ENCODE assay signal across 7 cellular contexts in genomic region chr1:224029286-224030025, GRCh38.
DNase-seq lines count a peak whose midpoint lies in the region; ATAC-seq and TF ChIP-seq lines count a peak whose summit lies in the region.
"Not testable (repeated sequence)": the region's sequence is repeated elsewhere in the genome, so short reads cannot be mapped to it uniquely, and the experiment has no call there.

No MANE protein-coding gene starts in this region.

- H3K4me1 ChIP-seq in OCI-LY3 (ENCODE audit: low read length) = not testable (repeated sequence)

- not testable (repeated sequence) for H3K79me2 ChIP-seq in OCI-LY3 (ENCODE audit: low read length)

- H3K4me3 ChIP-seq in OCI-LY3 (ENCODE audit: low read length); kidney epithelial cell (ENCODE audit: low read depth, low read length): not testable (repeated sequence)

- not testable (repeated sequence) for H3K36me3 ChIP-seq in OCI-LY3 (replicated peaks; ENCODE audit: low read depth, low read length); kidney epithelial cell (ENCODE audit: control insufficient read depth, insufficient read depth, low read length)

- not testable (repeated sequence) for H3K9me3 ChIP-seq in OCI-LY3 (ENCODE audit: insufficient read depth, low read length)

- not testable (repeated sequence) for H2AFZ ChIP-seq in OCI-LY3 (ENCODE audit: low read depth, low read length)

- TF ChIP-seq CTCF in OCI-LY3 (IDR thresholded peaks at IDR 0.05; ENCODE audit: low read depth, low read length); kidney epithelial cell (IDR thresholded peaks at IDR 0.05; ENCODE audit: insufficient read depth, low read length, poor library complexity, severe bottlenecking): not testable (repeated sequence)

- H4K20me1 ChIP-seq in OCI-LY3 (ENCODE audit: insufficient read depth, low read length) = not testable (repeated sequence)

- ATAC-seq in GM18520 (IDR thresholded peaks at IDR 0.05; ENCODE audit: unreplicated experiment) = peak; percentile 72
- peak; percentile 71 for ATAC-seq in GM19455 (IDR thresholded peaks at IDR 0.05; ENCODE audit: unreplicated experiment)
- ATAC-seq in GM21825 (IDR thresholded peaks at IDR 0.05; ENCODE audit: unreplicated experiment) = peak; percentile 92
- peak; percentile 84 for ATAC-seq in HG02973 (IDR thresholded peaks at IDR 0.05; ENCODE audit: unreplicated experiment)
- ATAC-seq in HG03378 (IDR thresholded peaks at IDR 0.05; ENCODE audit: unreplicated experiment) = peak; percentile 82

- peak overlapping the region; percentile 20; the same call in 1 of the 2 replicates for H3K4me2 ChIP-seq in OCI-LY3 (ENCODE audit: low read length)

- not testable (repeated sequence) for H3K27ac ChIP-seq in OCI-LY3 (ENCODE audit: low read length)

- H3K27me3 ChIP-seq in OCI-LY3 (ENCODE audit: low read depth, low read length); kidney epithelial cell (ENCODE audit: control insufficient read depth, insufficient read depth, low read length): not testable (repeated sequence)

- not testable (repeated sequence) for H3K9ac ChIP-seq in OCI-LY3 (ENCODE audit: low read length)

- DNase-seq in kidney epithelial cell (ENCODE audit: low read depth) = peak; percentile 54
